Comparison of ENCODE assay signal across 8 cellular contexts in the genomic region with DNA sequence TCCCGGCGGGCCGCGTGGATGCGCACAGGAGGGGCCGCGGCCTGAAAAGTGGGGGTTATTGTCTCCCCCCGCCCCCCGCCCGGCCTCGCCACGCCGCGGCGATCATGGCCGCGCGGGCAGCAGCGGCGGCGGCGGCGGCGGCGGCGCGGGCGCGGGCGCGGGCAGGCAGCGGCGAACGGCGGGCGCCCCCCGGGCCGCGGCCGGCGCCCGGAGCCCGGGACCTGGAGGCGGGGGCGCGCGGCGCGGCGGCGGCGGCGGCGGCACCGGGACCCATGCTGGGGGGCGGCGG. TPM values are rescaled to one million over a fixed set of nuclear protein-coding genes. Genes with fewer than 3 reads are reported as not detected.
DNase-seq lines count a peak whose midpoint lies in the region; ATAC-seq, FAIRE-seq and TF ChIP-seq lines count a peak whose summit lies in the region.

No MANE protein-coding gene starts in this region.

- no peak for TF ChIP-seq POLR2A in Peyer's patch (IDR thresholded peaks at IDR 0.05)

- H3K4me1 ChIP-seq in Peyer's patch (peaks cover 0 to 26% (median 2%) of the 10 kb centered on the region in 4 donors), small intestine (ENCODE audit: control insufficient read depth in 2 of 2, insufficient read depth in 1 of 2, low read depth in 1 of 2, low read length in 1 of 2) (peaks cover 0 to 4% of the 10 kb centered on the region in 2 donors)

- H3K27me3 ChIP-seq in Peyer's patch: no peaks in the 10 kb centered on the region
- H3K27me3 ChIP-seq in small intestine (ENCODE audit: control insufficient read depth in 2 of 2, insufficient read depth in 2 of 2, low read length in 2 of 2): no peaks in the 10 kb centered on the region

- TF ChIP-seq CTCF in Peyer's patch (IDR thresholded peaks at IDR 0.05): no peak
- no peak for TF ChIP-seq CTCF in foreskin fibroblast (IDR thresholded peaks at IDR 0.05; ENCODE audit: low read depth, low read length)
- TF ChIP-seq CTCF in D721Med (IDR thresholded peaks at IDR 0.05; ENCODE audit: insufficient read depth, missing control alignments): no peak

- H3K9me3 ChIP-seq in Peyer's patch (no peaks in the 10 kb centered on the region), small intestine (ENCODE audit: control insufficient read depth, low read depth) (no peaks in the 10 kb centered on the region)

- no peaks in the 10 kb centered on the region for H3K36me3 ChIP-seq in Peyer's patch
- H3K36me3 ChIP-seq in small intestine (ENCODE audit: control insufficient read depth in 2 of 2, insufficient read depth in 2 of 2, low read length in 2 of 2): no peaks in the 10 kb centered on the region

- 1% methylated on average over 20 to 57 of the region's 57 CpGs; no CpG with 5 or more reads in 1 of the 3 donors for WGBS in small intestine, 3 donors

- H3K27ac ChIP-seq in Peyer's patch: peak overlapping the region; percentile 95 to 99 (median 98)
- peak overlapping the region; percentile 98 to 100 for H3K27ac ChIP-seq in small intestine (ENCODE audit: low read depth in 1 of 2, low read length in 1 of 2)

- peak; percentile 19 for ATAC-seq in GM19351 (IDR thresholded peaks at IDR 0.05; ENCODE audit: unreplicated experiment)

- H3K4me3 ChIP-seq in Peyer's patch: peak overlapping the region; percentile 79 to 94 (median 89)
- H3K4me3 ChIP-seq in foreskin fibroblast (ENCODE audit: low read depth in 1 of 2, low read length in 2 of 2): peak overlapping the region; percentile 72 to 89
- H3K4me3 ChIP-seq in small intestine (ENCODE audit: low read depth in 1 of 2, low read length in 2 of 2): peak overlapping the region; percentile 91 to 100

- FAIRE-seq in small intestine (lab: Jason Lieb, UNC): no peak
- no peak for FAIRE-seq in D721Med (lab: Jason Lieb, UNC)

- DNase-seq in Peyer's patch: no peak
- DNase-seq in foreskin fibroblast: no peak
- DNase-seq in small intestine: no peak
- DNase-seq in NOMO-1 treated with DMSO at 0.1 percent for 48 hours (lab: John Stamatoyannopoulos, UW; ENCODE audit: unreplicated experiment): no peak
- no peak for DNase-seq in D721Med (ENCODE audit: insufficient read length, low spot score)
- no peak for DNase-seq in SW480 (ENCODE audit: low spot score)
- no peak for DNase-seq in NCI-H1105 treated with DMSO at 0.1 percent for 48 hours (lab: John Stamatoyannopoulos, UW)

RNA-seq across cellular contexts. Expression of gene ARID1B, which starts 0.3 kb away (rescaled TPM):
- total RNA-seq in Peyer's patch: 100 to 1,000 TPM; 117 to 174 (median 149) TPM
- polyA plus RNA-seq in small intestine: 10 to 100 TPM in 2 of 3 donors, 1 to 10 TPM in 1; 7.3 to 23.3 (median 10.7) TPM
